10 cellular contexts compared by ENCODE assay signal in genomic region chr14:68945190-68945584, GRCh38. TPM values are rescaled to one million over a fixed set of nuclear protein-coding genes. Genes with fewer than 3 reads are reported as not detected.
DNase-seq lines count a peak whose midpoint lies in the region; ATAC-seq and TF ChIP-seq lines count a peak whose summit lies in the region.
"Had no signal": no experiment of that assay in that cellular context is flagged by ENCODE, and none has a peak within 500 bp of the region (broad histone marks: within the 10 kb centered on the region; RNA-seq: fewer than 3 reads in every experiment).

No MANE protein-coding gene starts in this region.

- H3K27ac ChIP-seq in liver (ENCODE audit: low read depth in 1 of 2, low read length in 2 of 2) = peak overlapping the region; percentile 38 to 39

- TF ChIP-seq RAD21 in liver (IDR thresholded peaks at IDR 0.05) = no peak

- H3K4me3 ChIP-seq in liver (ENCODE audit: low read depth in 1 of 3, low read length in 3 of 3) = no peak overlapping the region

- no peaks in the 10 kb centered on the region for H3K36me3 ChIP-seq in liver (ENCODE audit: control insufficient read depth in 4 of 4, insufficient read depth in 3 of 4, low read depth in 1 of 4, low read length in 3 of 4)

- H3K4me1 ChIP-seq in liver (ENCODE audit: control insufficient read depth in 4 of 4, insufficient read depth in 4 of 4, low read length in 3 of 4) = peaks cover 27 to 73% (median 48%) of the 10 kb centered on the region in 4 donors

- H3K4me3 Mint-ChIP-seq in HFFc6 = peak overlapping the region; percentile 24; the same call in 1 of the 2 replicates
- peak overlapping the region; percentile 61 for H3K4me3 Mint-ChIP-seq in activated naive CD8-positive, alpha-beta T cell
- H3K4me3 Mint-ChIP-seq in stimulated activated naive B cell treated with anti-CD40 and anti-IgM and Interleukin-4, amounts not matched to agents 10 μg/mL and 1 μg/mL and 100 μg/mL, for 72 hours = no peak overlapping the region

- peaks cover 38% of the 10 kb centered on the region for H3K36me3 Mint-ChIP-seq in HFFc6 (ENCODE audit: low read depth)
- peaks cover 2% of the 10 kb centered on the region for H3K36me3 Mint-ChIP-seq in activated naive CD8-positive, alpha-beta T cell
- H3K36me3 Mint-ChIP-seq in stimulated activated naive B cell treated with anti-CD40 and anti-IgM and Interleukin-4, amounts not matched to agents 10 μg/mL and 1 μg/mL and 100 μg/mL, for 72 hours = no peaks in the 10 kb centered on the region

- no peaks in the 10 kb centered on the region for H3K27me3 ChIP-seq in liver (ENCODE audit: control insufficient read depth in 4 of 4, insufficient read depth in 4 of 4, low read length in 3 of 4)

- DNase-seq in HFFc6 = no peak
- DNase-seq in stimulated activated naive B cell treated with anti-CD40 and anti-IgM and Interleukin-4, amounts not matched to agents 10 μg/mL and 1 μg/mL and 100 μg/mL, for 72 hours = no peak
- no peak for DNase-seq in NOMO-1 (lab: John Stamatoyannopoulos, UW; ENCODE audit: unreplicated experiment in 2 of 2)
- DNase-seq in CD1c-positive myeloid dendritic cell (ENCODE audit: extremely low spot score) = no peak
- DNase-seq: central memory CD4-positive, alpha-beta T cell; NCI-H2029; T1000 had no signal

- H3K9me3 Mint-ChIP-seq in HFFc6 = no peaks in the 10 kb centered on the region
- H3K9me3 Mint-ChIP-seq in activated naive CD8-positive, alpha-beta T cell (ENCODE audit: low read depth) = no peaks in the 10 kb centered on the region
- no peaks in the 10 kb centered on the region for H3K9me3 Mint-ChIP-seq in stimulated activated naive B cell treated with anti-CD40 and anti-IgM and Interleukin-4, amounts not matched to agents 10 μg/mL and 1 μg/mL and 100 μg/mL, for 72 hours

- TF ChIP-seq CTCF in HFFc6 (IDR thresholded peaks at IDR 0.05) = no peak
- TF ChIP-seq CTCF in liver (IDR thresholded peaks at IDR 0.05; ENCODE audit: low read depth, low read length, missing input control) = no peak

- 65% methylated on average over 4 of the region's 4 CpGs for WGBS in liver

- H3K27me3 Mint-ChIP-seq in HFFc6 (ENCODE audit: insufficient read depth) = peaks cover 14% of the 10 kb centered on the region
- no peaks in the 10 kb centered on the region for H3K27me3 Mint-ChIP-seq in activated naive CD8-positive, alpha-beta T cell
- H3K27me3 Mint-ChIP-seq in stimulated activated naive B cell treated with anti-CD40 and anti-IgM and Interleukin-4, amounts not matched to agents 10 μg/mL and 1 μg/mL and 100 μg/mL, for 72 hours = peaks cover 0 to 4% of the 10 kb centered on the region in 2 donors

- H3K27ac Mint-ChIP-seq in HFFc6 = peak overlapping the region; percentile 90
- H3K27ac Mint-ChIP-seq in activated naive CD8-positive, alpha-beta T cell = peak overlapping the region; percentile 92
- H3K27ac Mint-ChIP-seq in stimulated activated naive B cell treated with anti-CD40 and anti-IgM and Interleukin-4, amounts not matched to agents 10 μg/mL and 1 μg/mL and 100 μg/mL, for 72 hours = peak overlapping the region; percentile 5

- ATAC-seq in stimulated activated naive B cell treated with anti-CD40 and anti-IgM and Interleukin-4, amounts not matched to agents 10 μg/mL and 1 μg/mL and 100 μg/mL, for 72 hours (replicated peaks) = no peak
- no peak for ATAC-seq in GM18502 (IDR thresholded peaks at IDR 0.05; ENCODE audit: poor library complexity, unreplicated experiment)

- no peak overlapping the region for H3K9ac ChIP-seq in liver (ENCODE audit: low read depth in 1 of 2, low read length in 2 of 2)

- peaks cover 99% of the 10 kb centered on the region for H3K4me1 Mint-ChIP-seq in HFFc6 (ENCODE audit: low read depth)
- peaks cover 97% of the 10 kb centered on the region for H3K4me1 Mint-ChIP-seq in activated naive CD8-positive, alpha-beta T cell (ENCODE audit: low read depth)
- H3K4me1 Mint-ChIP-seq in stimulated activated naive B cell treated with anti-CD40 and anti-IgM and Interleukin-4, amounts not matched to agents 10 μg/mL and 1 μg/mL and 100 μg/mL, for 72 hours = peaks cover 16 to 35% of the 10 kb centered on the region in 2 donors

- H3K9me3 ChIP-seq in liver (ENCODE audit: control insufficient read depth in 4 of 4, low read length in 3 of 4) = no peaks in the 10 kb centered on the region

TF ChIP-seq in liver, 16 proteins besides CTCF, POLR2A, EP300 and RAD21:
- TF ChIP-seq EGR1 (IDR thresholded peaks at IDR 0.05; ENCODE audit: low read depth in 2 of 2) = no peak
- no peak for TF ChIP-seq YY1 (IDR thresholded peaks at IDR 0.05)
- TF ChIP-seq HNF4G (IDR thresholded peaks at IDR 0.05) = no peak
- TF ChIP-seq ATF3 (IDR thresholded peaks at IDR 0.05) = no peak
- no peak for TF ChIP-seq GABPA (IDR thresholded peaks at IDR 0.05 in 1 of 2, conservative IDR thresholded peaks at IDR 0.05 in 1 of 2)
- TF ChIP-seq JUND (IDR thresholded peaks at IDR 0.05) = no peak
- TF ChIP-seq HNF4A (conservative IDR thresholded peaks at IDR 0.05) = no peak
- no peak for TF ChIP-seq REST (IDR thresholded peaks at IDR 0.05)
- TF ChIP-seq SP1 (IDR thresholded peaks at IDR 0.05) = no peak

RNA-seq across cellular contexts. Expression of gene ACTN1, which starts 33.9 kb away (rescaled TPM):
- 100 to 1,000 TPM; 749 to 847 (median 825) TPM for total RNA-seq in HFFc6 (2021; fragmentation: NEBNext Ultra II Directional; extraction: Animal tissue kit (Norgen Biotek cat#: 25700))
- total RNA-seq in liver = 100 to 1,000 TPM in 1 of 2 donors, 10 to 100 TPM in 1; 55.4 to 100 TPM
- polyA plus RNA-seq in liver = 10 to 100 TPM; 36.2 to 70.7 TPM

Comparison
In these comparisons a context has a peak if more than half of its experiments do, and no peak if none do; other contexts are left out.
1. H3K27ac Mint-ChIP-seq: peak in every context shown above with its lines; median percentile 92 in activated naive CD8-positive, alpha-beta T cell; 90 in HFFc6; 5 in stimulated activated naive B cell treated with anti-CD40 and anti-IgM and Interleukin-4, amounts not matched to agents 10 μg/mL and 1 μg/mL and 100 μg/mL, for 72 hours.
2. H3K4me3 Mint-ChIP-seq: peak in HFFc6 (single experiment) and activated naive CD8-positive, alpha-beta T cell (single experiment); none in stimulated activated naive B cell treated with anti-CD40 and anti-IgM and Interleukin-4, amounts not matched to agents 10 μg/mL and 1 μg/mL and 100 μg/mL, for 72 hours (0 of 2).
3. RNA of gene ACTN1, which starts 33.9 kb away (total RNA-seq): 749 to 847 TPM in HFFc6; 55.4 to 100 TPM in liver; every median in the first group is over 4 times any median in the second.